In the genomic region with DNA sequence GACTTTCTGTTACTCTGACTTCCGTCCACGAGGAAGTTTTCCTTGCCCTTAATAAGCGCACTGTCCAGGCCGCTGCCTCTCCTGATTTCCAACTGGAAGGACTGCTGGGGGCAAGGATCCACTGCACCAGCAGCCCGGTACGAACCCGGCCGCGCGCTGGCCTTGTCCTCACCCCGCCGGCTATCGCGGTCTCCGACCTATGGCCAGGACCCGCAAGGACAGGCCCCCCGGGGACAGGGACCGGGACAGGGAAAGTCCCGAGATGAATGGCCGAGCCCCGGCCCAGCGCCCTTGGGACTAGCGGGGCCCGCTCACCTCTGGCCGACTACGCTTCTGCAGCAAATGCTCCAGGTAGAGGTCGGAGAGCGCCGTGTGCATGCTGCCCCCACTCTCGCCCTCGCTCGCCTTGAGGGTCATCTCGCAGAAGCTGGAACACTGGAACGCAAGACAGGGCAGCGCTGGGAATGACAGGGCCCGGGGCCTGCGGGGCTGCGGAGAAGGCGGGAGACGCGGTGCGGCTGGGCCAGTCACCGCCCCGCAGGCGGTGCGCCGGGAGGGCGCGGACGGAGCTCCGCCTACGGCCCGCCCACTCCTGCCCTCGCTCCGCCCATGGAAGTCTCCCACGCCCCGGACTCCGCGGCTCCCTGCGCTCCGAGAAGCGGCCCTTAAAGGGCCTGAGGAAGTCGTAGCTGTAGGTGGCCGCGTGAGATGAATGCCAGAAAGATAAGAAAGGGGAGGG, we compare ENCODE assay signal across 1 cellular context.
A peak's percentile ranks its signal among the peaks of the same experiment; 100 is the strongest.
TF ChIP-seq lines count a peak whose summit lies in the region.

TSS of gene MPP1 (minus strand) at position 529 of the 739 bp plus-strand sequence. CDS start at position 417, 112 bp downstream.

TF ChIP-seq in K562, 482 proteins besides CTCF, POLR2A, EP300 and RAD21 (continued from another document and continues in another):
- TF ChIP-seq, protein P1, sequence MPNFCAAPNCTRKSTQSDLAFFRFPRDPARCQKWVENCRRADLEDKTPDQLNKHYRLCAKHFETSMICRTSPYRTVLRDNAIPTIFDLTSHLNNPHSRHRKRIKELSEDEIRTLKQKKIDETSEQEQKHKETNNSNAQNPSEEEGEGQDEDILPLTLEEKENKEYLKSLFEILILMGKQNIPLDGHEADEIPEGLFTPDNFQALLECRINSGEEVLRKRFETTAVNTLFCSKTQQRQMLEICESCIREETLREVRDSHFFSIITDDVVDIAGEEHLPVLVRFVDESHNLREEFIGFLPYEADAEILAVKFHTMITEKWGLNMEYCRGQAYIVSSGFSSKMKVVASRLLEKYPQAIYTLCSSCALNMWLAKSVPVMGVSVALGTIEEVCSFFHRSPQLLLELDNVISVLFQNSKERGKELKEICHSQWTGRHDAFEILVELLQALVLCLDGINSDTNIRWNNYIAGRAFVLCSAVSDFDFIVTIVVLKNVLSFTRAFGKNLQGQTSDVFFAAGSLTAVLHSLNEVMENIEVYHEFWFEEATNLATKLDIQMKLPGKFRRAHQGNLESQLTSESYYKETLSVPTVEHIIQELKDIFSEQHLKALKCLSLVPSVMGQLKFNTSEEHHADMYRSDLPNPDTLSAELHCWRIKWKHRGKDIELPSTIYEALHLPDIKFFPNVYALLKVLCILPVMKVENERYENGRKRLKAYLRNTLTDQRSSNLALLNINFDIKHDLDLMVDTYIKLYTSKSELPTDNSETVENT (CRISPR knock-in tag; IDR thresholded peaks at IDR 0.05) = peak; percentile 18; the same call in 1 of the 2 replicates
- TF ChIP-seq HMBOX1 (IDR thresholded peaks at IDR 0.05) (no peak), ZNF165 (CRISPR knock-in tag; IDR thresholded peaks at IDR 0.05; ENCODE audit: borderline replicate concordance) (no peak), THAP7 (CRISPR knock-in tag; IDR thresholded peaks at IDR 0.05) (no peak), PHB (CRISPR knock-in tag; IDR thresholded peaks at IDR 0.05) (peak; percentile 52; the same call in 1 of the 2 replicates), ZNF253 (CRISPR knock-in tag; conservative IDR thresholded peaks at IDR 0.05) (no peak), TBL1XR1 (IDR thresholded peaks at IDR 0.05; ENCODE audit: low read length in 2 of 2) (no peak), BMI1 (IDR thresholded peaks at IDR 0.05; ENCODE audit: low read length) (no peak), ZMIZ1 (IDR thresholded peaks at IDR 0.05; ENCODE audit: low read depth in 2 of 2, low read length in 2 of 2) (0 out of 4 replicates have a peak, but pooled peaks of 1 of the 2 experiments have one; percentile 6), TFAP4 (CRISPR knock-in tag; IDR thresholded peaks at IDR 0.05; ENCODE audit: borderline replicate concordance) (peak; percentile 28; the same call in 1 of the 2 replicates), ZNF699 (CRISPR knock-in tag; IDR thresholded peaks at IDR 0.05; ENCODE audit: insufficient replicate concordance) (no peak), MTA1 (IDR thresholded peaks at IDR 0.05; ENCODE audit: borderline replicate concordance) (no peak), ZNF740 (CRISPR knock-in tag; IDR thresholded peaks at IDR 0.05) (no peak), ZNF740 (tag; IDR thresholded peaks at IDR 0.05) (no peak), CAMTA2 (CRISPR knock-in tag; conservative IDR thresholded peaks at IDR 0.05) (no peak), ZBTB11 (CRISPR knock-in tag; IDR thresholded peaks at IDR 0.05) (no peak), MYC (IDR thresholded peaks at IDR 0.05; ENCODE audit: low read depth, low read length) (peak; percentile 70), MYC (CRISPR knock-in tag; IDR thresholded peaks at IDR 0.05; ENCODE audit: borderline replicate concordance, low read depth) (no peak), ZNF589 (CRISPR knock-in tag; IDR thresholded peaks at IDR 0.05; ENCODE audit: low read depth) (no peak), ZBTB12 (CRISPR knock-in tag; IDR thresholded peaks at IDR 0.05) (no peak), MAZ (CRISPR knock-in tag; conservative IDR thresholded peaks at IDR 0.05 in 1 of 2, IDR thresholded peaks at IDR 0.05 in 1 of 2) (peak; percentile 71 to 73; a peak in 3 of 4 replicates), ZNF76 (CRISPR knock-in tag; IDR thresholded peaks at IDR 0.05; ENCODE audit: borderline replicate concordance) (no peak), BRD4 (IDR thresholded peaks at IDR 0.05) (no peak), CCNT2 (IDR thresholded peaks at IDR 0.05; ENCODE audit: borderline replicate concordance, extremely low read depth, insufficient read length, low read depth, low read length) (peak; percentile 89), PURB (CRISPR knock-in tag; IDR thresholded peaks at IDR 0.05; ENCODE audit: low read depth) (no peak), U2AF1 (optimal IDR thresholded peaks at IDR 0.05; ENCODE audit: low read depth, low read length) (no peak), GATA2 (CRISPR knock-in tag; IDR thresholded peaks at IDR 0.05) (no peak), SMARCC2 (IDR thresholded peaks at IDR 0.05; ENCODE audit: low read depth) (no peak), HMG20A (CRISPR knock-in tag; conservative IDR thresholded peaks at IDR 0.05) (no peak), XRCC5 (IDR thresholded peaks at IDR 0.05; ENCODE audit: low read depth, low read length) (0 out of 2 replicates have a peak, but pooled peaks have one; percentile 18), JUNB (CRISPR knock-in tag; conservative IDR thresholded peaks at IDR 0.05) (no peak)
- TF ChIP-seq, protein P2, sequence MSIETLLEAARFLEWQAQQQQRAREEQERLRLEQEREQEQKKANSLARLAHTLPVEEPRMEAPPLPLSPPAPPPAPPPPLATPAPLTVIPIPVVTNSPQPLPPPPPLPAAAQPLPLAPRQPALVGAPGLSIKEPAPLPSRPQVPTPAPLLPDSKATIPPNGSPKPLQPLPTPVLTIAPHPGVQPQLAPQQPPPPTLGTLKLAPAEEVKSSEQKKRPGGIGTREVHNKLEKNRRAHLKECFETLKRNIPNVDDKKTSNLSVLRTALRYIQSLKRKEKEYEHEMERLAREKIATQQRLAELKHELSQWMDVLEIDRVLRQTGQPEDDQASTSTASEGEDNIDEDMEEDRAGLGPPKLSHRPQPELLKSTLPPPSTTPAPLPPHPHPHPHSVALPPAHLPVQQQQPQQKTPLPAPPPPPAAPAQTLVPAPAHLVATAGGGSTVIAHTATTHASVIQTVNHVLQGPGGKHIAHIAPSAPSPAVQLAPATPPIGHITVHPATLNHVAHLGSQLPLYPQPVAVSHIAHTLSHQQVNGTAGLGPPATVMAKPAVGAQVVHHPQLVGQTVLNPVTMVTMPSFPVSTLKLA (conservative IDR thresholded peaks at IDR 0.05) = peak; percentile 47 to 73
- TF ChIP-seq, protein P3, sequence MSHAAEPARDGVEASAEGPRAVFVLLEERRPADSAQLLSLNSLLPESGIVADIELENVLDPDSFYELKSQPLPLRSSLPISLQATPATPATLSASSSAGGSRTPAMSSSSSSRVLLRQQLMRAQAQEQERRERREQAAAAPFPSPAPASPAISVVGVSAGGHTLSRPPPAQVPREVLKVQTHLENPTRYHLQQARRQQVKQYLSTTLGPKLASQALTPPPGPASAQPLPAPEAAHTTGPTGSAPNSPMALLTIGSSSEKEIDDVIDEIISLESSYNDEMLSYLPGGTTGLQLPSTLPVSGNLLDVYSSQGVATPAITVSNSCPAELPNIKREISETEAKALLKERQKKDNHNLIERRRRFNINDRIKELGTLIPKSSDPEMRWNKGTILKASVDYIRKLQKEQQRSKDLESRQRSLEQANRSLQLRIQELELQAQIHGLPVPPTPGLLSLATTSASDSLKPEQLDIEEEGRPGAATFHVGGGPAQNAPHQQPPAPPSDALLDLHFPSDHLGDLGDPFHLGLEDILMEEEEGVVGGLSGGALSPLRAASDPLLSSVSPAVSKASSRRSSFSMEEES (CRISPR knock-in tag; IDR thresholded peaks at IDR 0.05) = no peak
